Comparison of ENCODE assay signal across 14 cellular contexts in the genomic region with DNA sequence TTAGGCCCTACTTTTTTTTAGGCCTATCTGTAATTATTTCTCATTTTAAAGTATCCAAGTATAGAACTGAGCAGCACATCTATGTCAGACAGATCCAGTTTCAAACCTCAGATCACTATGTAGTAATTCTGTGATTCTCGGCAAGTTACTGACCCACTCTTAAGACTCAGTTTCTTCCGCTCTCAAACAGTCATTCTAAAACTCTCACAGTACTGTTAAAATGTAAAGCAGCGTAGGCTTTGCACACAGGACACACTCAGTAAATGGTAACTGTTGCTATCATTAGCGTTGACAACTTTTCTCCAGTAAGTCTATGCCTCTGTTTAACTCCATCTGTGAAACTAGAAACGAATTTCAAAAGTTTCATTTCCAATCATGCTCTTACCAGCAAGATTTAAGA.
"Had no signal": no experiment of that assay in that cellular context is flagged by ENCODE, and none has a peak within 500 bp of the region (broad histone marks: within the 10 kb centered on the region; RNA-seq: fewer than 3 reads in every experiment).

No MANE protein-coding gene starts in this region.

- FAIRE-seq: pancreas had no signal

- H3K27ac Mint-ChIP-seq: endodermal cell had no signal

- DNase-seq: activated naive CD4-positive, alpha-beta T cell; activated T-cell treated with anti-CD3 and anti-CD28 coated beads, Interleukin-2, amount 50 U/mL, for 4 hours; dorsolateral prefrontal cortex; endodermal cell; erythroblast; gastrocnemius medialis; heart right ventricle; left cardiac atrium; lower lobe of right lung; midbrain; pancreas; sigmoid colon; spleen; T-helper 9 cell had no signal

- ATAC-seq: gastrocnemius medialis, heart right ventricle, left cardiac atrium, lower lobe of right lung, pancreas had no signal

- H3K4me3 Mint-ChIP-seq: activated T-cell treated with anti-CD3 and anti-CD28 coated beads, Interleukin-2, amount 50 U/mL, for 4 hours; endodermal cell had no signal

- H3K9me3 Mint-ChIP-seq: activated T-cell treated with anti-CD3 and anti-CD28 coated beads, Interleukin-2, amount 50 U/mL, for 4 hours had no signal
